In the genomic region with DNA sequence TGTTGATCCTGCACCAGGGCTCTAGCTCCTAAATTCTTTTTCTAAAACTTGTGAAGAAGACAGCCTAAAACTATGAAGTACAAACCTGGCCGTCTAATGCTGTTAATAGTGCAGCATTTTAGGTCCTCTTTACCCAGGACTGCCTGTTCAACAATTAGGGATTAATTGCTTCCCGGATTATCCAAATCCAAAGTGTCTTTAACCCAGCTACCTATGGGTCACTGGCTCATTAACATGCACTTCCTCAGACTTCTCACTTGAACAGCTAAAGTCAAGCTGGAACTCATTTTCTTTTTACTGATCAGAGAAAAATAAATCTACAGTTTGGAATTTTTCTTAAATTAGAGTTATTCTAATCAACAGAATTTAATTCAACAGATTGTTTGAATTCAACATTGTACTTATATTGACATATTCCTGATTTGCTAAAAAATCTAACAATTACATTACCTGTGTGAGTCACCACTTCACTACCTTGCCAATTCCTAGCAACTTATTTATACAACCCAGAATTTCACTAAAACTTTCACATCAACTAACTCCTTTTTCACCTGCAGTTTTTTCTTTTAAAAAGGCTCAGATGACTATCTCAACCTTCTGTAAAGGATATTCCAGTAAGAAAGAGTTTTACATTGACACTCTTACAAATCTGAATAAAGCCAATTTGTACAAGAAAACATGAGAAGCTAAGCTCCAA, we compare ENCODE assay signal across 8 cellular contexts. TPM values are rescaled to one million over a fixed set of nuclear protein-coding genes. Genes with fewer than 3 reads are reported as not detected.
DNase-seq lines count a peak whose midpoint lies in the region; ATAC-seq, FAIRE-seq and TF ChIP-seq lines count a peak whose summit lies in the region.

No MANE protein-coding gene starts in this region.

- H3K9me3 Mint-ChIP-seq in Calu3 (ENCODE audit: low read depth, unreplicated experiment) = no peaks in the 10 kb centered on the region

- H3K4me3 ChIP-seq in NT2/D1 (ENCODE audit: insufficient read length, low read depth) = peak overlapping the region; percentile 76
- peak overlapping the region; percentile 98 for H3K4me3 ChIP-seq in endocrine pancreas (ENCODE audit: control insufficient read depth, insufficient read depth, low read length)
- H3K4me3 ChIP-seq in pancreas = peak overlapping the region in 3 of 4 donors; percentile 96 to 99 (median 98)

- H3K9me3 ChIP-seq in NT2/D1 (ENCODE audit: insufficient read depth, low read length) = no peaks in the 10 kb centered on the region
- H3K9me3 ChIP-seq in endocrine pancreas (ENCODE audit: control insufficient read depth, low read length) = no peaks in the 10 kb centered on the region
- H3K9me3 ChIP-seq in pancreas = no peaks in the 10 kb centered on the region

- peak overlapping the region; percentile 78 for H3K9ac ChIP-seq in NT2/D1 (ENCODE audit: insufficient read length, low read depth)
- peak overlapping the region; percentile 41 for H3K9ac ChIP-seq in endocrine pancreas (ENCODE audit: control insufficient read depth, insufficient read depth, low read length)

- 0 to 2% methylated on average over 2 of the region's 2 CpGs for WGBS in pancreas, 2 donors

- H3K27me3 ChIP-seq in NT2/D1 (ENCODE audit: insufficient read depth, insufficient read length) (no peaks in the 10 kb centered on the region), endocrine pancreas (ENCODE audit: control insufficient read depth, insufficient read depth, low read length) (no peaks in the 10 kb centered on the region), pancreas (no peaks in the 10 kb centered on the region)

- H3K4me1 ChIP-seq in NT2/D1 (ENCODE audit: insufficient read depth, insufficient read length) = peaks cover 3% of the 10 kb centered on the region
- peaks cover 22% of the 10 kb centered on the region for H3K4me1 ChIP-seq in endocrine pancreas (ENCODE audit: control insufficient read depth, insufficient read depth, low read length)
- H3K4me1 ChIP-seq in pancreas = peaks cover 19 to 40% (median 30%) of the 10 kb centered on the region in 3 donors

- peak overlapping the region; percentile 89 for H3K4me3 Mint-ChIP-seq in Calu3 (ENCODE audit: low read depth, unreplicated experiment)

- intact Hi-C loops in Calu3 (cut with micrococcal nuclease; ENCODE audit: unreplicated experiment) = loop anchor here (2.0 kb wide), 1 partner anchor 24 kb away; no protein-coding TSS in a partner anchor
- intact Hi-C loops in pancreas (cut with DNase I) = loop anchor here in 1 of 3 donors (2.0 kb wide), 1 partner anchor 22 kb away; no protein-coding TSS in a partner anchor

- DNase-seq in Calu3 = no peak
- DNase-seq in NT2/D1 (ENCODE audit: low read depth, low spot score) = no peak
- no peak for DNase-seq in pancreas
- DNase-seq in cerebellar nuclear complex (lab: John Stamatoyannopoulos, UW) = no peak
- no peak for DNase-seq in NCI-H2029 (lab: John Stamatoyannopoulos, UW)
- no peak for DNase-seq in NCI-H187 treated with DMSO at 0.1 percent for 48 hours (lab: John Stamatoyannopoulos, UW)
- DNase-seq in activated CD8-positive, alpha-beta memory T cell treated with anti-CD3 and anti-CD28 coated beads for 24 hours = no peak

- CTCF ChIA-PET in Calu3 (lab: Charles Lee) = interaction anchor here (1.4 to 2.4 kb wide), 5 partner anchors 8 to 110 kb away, joined by 5 to 13 read pairs (median 6); a partner anchor contains a TSS

- FAIRE-seq in pancreas (lab: Jason Lieb, UNC) = no peak

- H3K27me3 Mint-ChIP-seq in Calu3 (ENCODE audit: unreplicated experiment) = no peaks in the 10 kb centered on the region

- peaks cover 95% of the 10 kb centered on the region for H3K36me3 Mint-ChIP-seq in Calu3 (ENCODE audit: insufficient read depth, unreplicated experiment)

- H3K4me1 Mint-ChIP-seq in Calu3 (ENCODE audit: low read depth, unreplicated experiment) = peaks cover 46% of the 10 kb centered on the region

- H3K27ac Mint-ChIP-seq in Calu3 (ENCODE audit: unreplicated experiment) = peak overlapping the region; percentile 89

- peak overlapping the region in 1 of 4 donors; percentile 100 for H3K27ac ChIP-seq in pancreas

- no TSS peak for BruUV-seq in Calu3 (replicated peaks; lab: Mats Ljungman, UMichigan)

- ATAC-seq in pancreas = no peak

- peaks cover 74% of the 10 kb centered on the region for H3K36me3 ChIP-seq in NT2/D1 (ENCODE audit: insufficient read depth, insufficient read length, low read length)
- peaks cover 15% of the 10 kb centered on the region for H3K36me3 ChIP-seq in endocrine pancreas (ENCODE audit: control insufficient read depth, insufficient read depth, low read length)
- H3K36me3 ChIP-seq in pancreas = peaks cover 11 to 43% (median 32%) of the 10 kb centered on the region in 3 donors

- TF ChIP-seq CTCF in Calu3 (IDR thresholded peaks at IDR 0.05; ENCODE audit: unreplicated experiment) (no peak), pancreas (IDR thresholded peaks at IDR 0.05) (no peak)

RNA-seq across cellular contexts. Expression of a gene that starts 3.3 kb away (rescaled TPM):
- total RNA-seq in Calu3 (2022) (418 and 453 TPM in 2 replicates), pancreas (100 to 1,000 TPM in 4 of 6 donors, 10 to 100 TPM in 2; 87.9 to 157 (median 115) TPM)
- polyA plus RNA-seq in pancreas = 100 to 1,000 TPM in 1 of 2 donors, 10 to 100 TPM in 1; 59.1 to 111 TPM

RNA-seq across cellular contexts. Expression of a gene that starts 25.6 kb away (rescaled TPM):
- total RNA-seq in Calu3 (2022) (22.6 and 32.8 TPM in 2 replicates), pancreas (10 to 100 TPM; 10.7 to 21.8 (median 14.8) TPM)
- polyA plus RNA-seq in pancreas = 10 to 100 TPM; 41.1 to 44.5 TPM
